ENCODE assay signal across 23 cellular contexts in the genomic region with DNA sequence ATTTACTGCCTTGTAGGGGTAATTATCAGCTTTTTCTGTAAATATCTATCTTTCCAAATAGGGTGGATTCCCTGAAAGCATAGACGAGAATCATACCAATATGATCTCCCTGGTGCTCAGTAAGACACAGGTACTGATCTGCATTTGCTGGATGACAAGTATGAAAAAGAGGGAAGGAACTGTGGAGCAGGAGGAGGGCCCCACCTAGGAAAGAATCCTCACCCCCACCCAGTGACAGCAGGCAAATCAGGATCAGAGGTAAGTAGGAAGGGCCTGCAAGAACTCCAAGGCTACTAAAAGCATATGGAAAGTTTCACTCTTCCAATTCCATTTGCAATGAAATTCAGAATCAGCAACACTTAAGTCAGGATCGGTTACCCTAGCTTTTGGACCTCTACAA. TPM values are rescaled to one million over a fixed set of nuclear protein-coding genes. Genes with fewer than 3 reads are reported as not detected.
DNase-seq lines count a peak whose midpoint lies in the region; ATAC-seq and TF ChIP-seq lines count a peak whose summit lies in the region.
"Had no signal": no experiment of that assay in that cellular context is flagged by ENCODE, and none has a peak within 500 bp of the region (broad histone marks: within the 10 kb centered on the region; RNA-seq: fewer than 3 reads in every experiment).

No MANE protein-coding gene starts in this region.

- peak overlapping the region; percentile 67 for H3K9ac ChIP-seq in PC-3 (ENCODE audit: low read length)
- H3K9ac ChIP-seq in skeletal muscle satellite cell (ENCODE audit: low read depth, low read length) = no peak overlapping the region

- BruUV-seq in PC-3 (replicated peaks; lab: Mats Ljungman, UMichigan) = TSS peak; percentile 69

- peaks cover 35% of the 10 kb centered on the region for H3K4me1 ChIP-seq in PC-3 (ENCODE audit: insufficient read depth, low read length)
- peaks cover 28% of the 10 kb centered on the region for H3K4me1 ChIP-seq in skeletal muscle satellite cell (ENCODE audit: control insufficient read depth, insufficient read depth, low read length)
- H3K4me1 ChIP-seq: SJCRH30 had no signal

- peak overlapping the region; percentile 24 to 47 for H3K4me3 Mint-ChIP-seq in activated T-cell treated with anti-CD3 and anti-CD28 coated beads, Interleukin-2, amount 50 U/mL, for 72 hours
- H3K4me3 Mint-ChIP-seq: activated CD4-positive, alpha-beta memory T cell treated with anti-CD3 and anti-CD28 coated beads, Interleukin-2, amount 10 ng/mL, durations not matched to agents 7 days and 5 days; activated naive CD4-positive, alpha-beta T cell treated with anti-CD3 and anti-CD28 coated beads for 36 hours; dendritic cell treated with granulocyte-macrophage colony-stimulating factor and Interleukin-4, amounts not matched to agents 40 ng/mL and 50 ng/mL, for 4 days; T-helper 1 cell treated with Interleukin-12 subunit alpha and Interleukin-12 subunit beta and Interleukin-4 antibody, amounts not matched to agents 30 μg/mL and 1 μg/mL, for 36 hours had no signal

- no peaks in the 10 kb centered on the region for H3K36me3 ChIP-seq in PC-3 (ENCODE audit: low read depth, low read length)
- H3K36me3 ChIP-seq in skeletal muscle satellite cell (ENCODE audit: insufficient read depth, low read length) = no peaks in the 10 kb centered on the region
- H3K36me3 ChIP-seq: HAP-1, left ventricle myocardium inferior, sigmoid colon, SJCRH30 had no signal

- H4K20me1 ChIP-seq in PC-3 (ENCODE audit: low read length) = no peaks in the 10 kb centered on the region

- peaks cover 34% of the 10 kb centered on the region for H3K4me1 Mint-ChIP-seq in activated T-cell treated with anti-CD3 and anti-CD28 coated beads, Interleukin-2, amount 50 U/mL, for 72 hours (ENCODE audit: low read depth)

- H3K9me3 Mint-ChIP-seq in activated T-cell treated with anti-CD3 and anti-CD28 coated beads, Interleukin-2, amount 50 U/mL, for 72 hours = no peaks in the 10 kb centered on the region
- H3K9me3 Mint-ChIP-seq: activated CD4-positive, alpha-beta memory T cell treated with anti-CD3 and anti-CD28 coated beads, Interleukin-2, amount 10 ng/mL, durations not matched to agents 7 days and 5 days; activated naive CD4-positive, alpha-beta T cell treated with anti-CD3 and anti-CD28 coated beads for 36 hours; dendritic cell treated with granulocyte-macrophage colony-stimulating factor and Interleukin-4, amounts not matched to agents 40 ng/mL and 50 ng/mL, for 4 days; T-helper 1 cell treated with Interleukin-12 subunit alpha and Interleukin-12 subunit beta and Interleukin-4 antibody, amounts not matched to agents 30 μg/mL and 1 μg/mL, for 36 hours had no signal

- peaks cover 13% of the 10 kb centered on the region; the same call in 1 of the 2 replicates for H3K79me2 ChIP-seq in PC-3 (ENCODE audit: low read length)

- H3K9me2 ChIP-seq in PC-3 (replicated peaks; ENCODE audit: low read length) = no peaks in the 10 kb centered on the region

- no peak for ATAC-seq in activated T-cell treated with anti-CD3 and anti-CD28 coated beads, Interleukin-2, amount 50 U/mL, for 72 hours (replicated peaks in 1 of 2)
- ATAC-seq in PC-3 (peak; percentile 35), GM19452 (IDR thresholded peaks at IDR 0.05; ENCODE audit: unreplicated experiment) (no peak), HG03354 (IDR thresholded peaks at IDR 0.05; ENCODE audit: poor library complexity, severe bottlenecking, unreplicated experiment) (no peak)

- H3F3A ChIP-seq in PC-3 (ENCODE audit: low read length, unreplicated experiment) = peaks cover 9% of the 10 kb centered on the region

- peak overlapping the region; percentile 29 for H2AFZ ChIP-seq in PC-3 (ENCODE audit: low read length)

- H3K4me2 ChIP-seq in PC-3 (ENCODE audit: low read length) (peak overlapping the region; percentile 75), skeletal muscle satellite cell (ENCODE audit: low read length) (peak overlapping the region; percentile 2)

- intact Hi-C loops in PC-3 (cut with micrococcal nuclease) = loop anchor here (5.0 kb wide), 2 partner anchors 44 to 119 kb away; no protein-coding TSS in a partner anchor

- peak overlapping the region; percentile 34 for H3K27ac Mint-ChIP-seq in activated T-cell treated with anti-CD3 and anti-CD28 coated beads, Interleukin-2, amount 50 U/mL, for 72 hours
- H3K27ac Mint-ChIP-seq: activated CD4-positive, alpha-beta memory T cell treated with anti-CD3 and anti-CD28 coated beads, Interleukin-2, amount 10 ng/mL, durations not matched to agents 7 days and 5 days; activated naive CD4-positive, alpha-beta T cell treated with anti-CD3 and anti-CD28 coated beads for 36 hours; dendritic cell treated with granulocyte-macrophage colony-stimulating factor and Interleukin-4, amounts not matched to agents 40 ng/mL and 50 ng/mL, for 4 days; T-helper 1 cell treated with Interleukin-12 subunit alpha and Interleukin-12 subunit beta and Interleukin-4 antibody, amounts not matched to agents 30 μg/mL and 1 μg/mL, for 36 hours had no signal

- POLR2A ChIA-PET in PC-3 (lab: Charles Lee; ENCODE audit: unreplicated experiment) = no interaction called here

- peaks cover 2 to 6% of the 10 kb centered on the region in 2 donors for H3K36me3 Mint-ChIP-seq in activated T-cell treated with anti-CD3 and anti-CD28 coated beads, Interleukin-2, amount 50 U/mL, for 72 hours (ENCODE audit: insufficient read depth in 2 of 2)

- CTCF ChIA-PET in PC-3 (lab: Charles Lee) = no interaction called here

- TF ChIP-seq CTCF in PC-3 (conservative IDR thresholded peaks at IDR 0.05; ENCODE audit: low read depth, low read length) = no peak

- H3K27me3 Mint-ChIP-seq in activated T-cell treated with anti-CD3 and anti-CD28 coated beads, Interleukin-2, amount 50 U/mL, for 72 hours (ENCODE audit: low read depth) = no peaks in the 10 kb centered on the region
- H3K27me3 Mint-ChIP-seq: activated CD4-positive, alpha-beta memory T cell treated with anti-CD3 and anti-CD28 coated beads, Interleukin-2, amount 10 ng/mL, durations not matched to agents 7 days and 5 days; dendritic cell treated with granulocyte-macrophage colony-stimulating factor and Interleukin-4, amounts not matched to agents 40 ng/mL and 50 ng/mL, for 4 days had no signal

- DNase-seq in activated T-cell treated with anti-CD3 and anti-CD28 coated beads, Interleukin-2, amount 50 U/mL, for 72 hours = no peak
- no peak for DNase-seq in activated T-cell treated with anti-CD3 and anti-CD28 coated beads for 4 hours
- DNase-seq in PC-3 = peak; percentile 28
- no peak for DNase-seq in epithelial cell of prostate (ENCODE audit: low read depth, low spot score)
- DNase-seq in hippocampal formation (lab: John Stamatoyannopoulos, UW) = no peak
- DNase-seq: KBM-7, left ventricle myocardium inferior, NCI-H1694, NCI-H2171 treated with DMSO at 0.1 percent for 48 hours, NCI-H774, posterior cingulate gyrus, sigmoid colon, SJCRH30 had no signal

- no peaks in the 10 kb centered on the region for H3K27me3 ChIP-seq in PC-3 (ENCODE audit: low read length)
- H3K27me3 ChIP-seq in skeletal muscle satellite cell (ENCODE audit: control insufficient read depth, insufficient read depth, low read length) = no peaks in the 10 kb centered on the region
- H3K27me3 ChIP-seq: sigmoid colon, SJCRH30 had no signal

- H3K4me3 ChIP-seq in PC-3 (ENCODE audit: low read length) = peak overlapping the region; percentile 48
- H3K4me3 ChIP-seq in skeletal muscle satellite cell (ENCODE audit: low read length) = no peak overlapping the region
- H3K4me3 ChIP-seq: HAP-1, left ventricle myocardium inferior, sigmoid colon, SJCRH30 had no signal

- H3K27ac ChIP-seq in PC-3 (ENCODE audit: low read length) (peak overlapping the region; percentile 96), epithelial cell of prostate (peak overlapping the region; percentile 44)
- H3K27ac ChIP-seq: C4-2B, left ventricle myocardium inferior, sigmoid colon, SJCRH30, VCaP had no signal

- H3K9me3 ChIP-seq in PC-3 (ENCODE audit: low read length) (no peaks in the 10 kb centered on the region), skeletal muscle satellite cell (replicated peaks; ENCODE audit: low read length) (no peaks in the 10 kb centered on the region)
- H3K9me3 ChIP-seq: HAP-1, left ventricle myocardium inferior, sigmoid colon, SJCRH30 had no signal

RNA-seq across cellular contexts. Expression of a gene that starts 42.3 kb away (rescaled TPM):
- total RNA-seq in activated T-cell treated with anti-CD3 and anti-CD28 coated beads, Interleukin-2, amount 50 U/mL, for 72 hours = 10 to 100 TPM; 25.6 to 31.0 TPM
- 8.1 and 10.8 TPM in 2 replicates for total RNA-seq in PC-3 (2014; rRNA removed)
- total RNA-seq in skeletal muscle satellite cell (2012; rRNA removed) = 33.2 and 43.6 TPM in 2 replicates

RNA-seq across cellular contexts. Expression of a gene that starts 42.5 kb away (rescaled TPM):
- 10 to 100 TPM; 21.9 to 35.1 TPM for total RNA-seq in activated T-cell treated with anti-CD3 and anti-CD28 coated beads, Interleukin-2, amount 50 U/mL, for 72 hours
- total RNA-seq in PC-3 (2014; rRNA removed) = 7.4 and 11.1 TPM in 2 replicates
- 15.1 and 24.8 TPM in 2 replicates for total RNA-seq in skeletal muscle satellite cell (2012; rRNA removed)
